18 cellular contexts compared by ENCODE assay signal in genomic region chr10:62354941-62355340, GRCh38. TPM values are rescaled to one million over a fixed set of nuclear protein-coding genes. Genes with fewer than 3 reads are reported as not detected.
DNase-seq lines count a peak whose midpoint lies in the region; ATAC-seq and TF ChIP-seq lines count a peak whose summit lies in the region.
"Had no signal": no experiment of that assay in that cellular context is flagged by ENCODE, and none has a peak within 500 bp of the region (broad histone marks: within the 10 kb centered on the region; RNA-seq: fewer than 3 reads in every experiment).

No MANE protein-coding gene starts in this region.

- no peaks in the 10 kb centered on the region for H3K4me1 Mint-ChIP-seq in CD14-positive monocyte

- no peak for ATAC-seq in HG02798 (IDR thresholded peaks at IDR 0.05; ENCODE audit: poor library complexity, unreplicated experiment)
- no peak for ATAC-seq in HG02973 (IDR thresholded peaks at IDR 0.05; ENCODE audit: unreplicated experiment)
- ATAC-seq: CD8-positive, alpha-beta T cell; GM12878; HCT116 had no signal

- H3K27ac Mint-ChIP-seq in CD14-positive monocyte: no peak overlapping the region
- H3K27ac Mint-ChIP-seq: CD8-positive, alpha-beta T cell had no signal

- intact Hi-C loops in CD14-positive monocyte (cut with micrococcal nuclease): no loop called here

- peaks cover 0 to 4% (median 2%) of the 10 kb centered on the region in 3 donors for H3K27me3 Mint-ChIP-seq in CD14-positive monocyte (ENCODE audit: low read depth in 3 of 3)

- H3K4me3 ChIP-seq in fibroblast of the aortic adventitia (ENCODE audit: low read depth, low read length): no peak overlapping the region
- H3K4me3 ChIP-seq: GM12878 had no signal

- peaks cover 9 to 27% (median 13%) of the 10 kb centered on the region in 7 donors for H3K9me3 Mint-ChIP-seq in CD14-positive monocyte

- no peaks in the 10 kb centered on the region for H3K36me3 Mint-ChIP-seq in CD14-positive monocyte
- H3K36me3 Mint-ChIP-seq: CD8-positive, alpha-beta T cell had no signal

- no peak for TF ChIP-seq CTCF in fibroblast of the aortic adventitia (IDR thresholded peaks at IDR 0.05; ENCODE audit: insufficient read depth, low read length)
- TF ChIP-seq CTCF in CD14-positive monocyte (IDR thresholded peaks at IDR 0.05): no peak

- peak; percentile 47 for DNase-seq in GM04503 (ENCODE audit: low read depth)
- DNase-seq in amniotic epithelial cell (ENCODE audit: low read depth): peak; percentile 30
- peak; percentile 59 for DNase-seq in fibroblast of the aortic adventitia (ENCODE audit: low read depth)
- no peak for DNase-seq in CD14-positive monocyte (ENCODE audit: low spot score)
- DNase-seq in GDM1 (lab: John Stamatoyannopoulos, UW): no peak
- DNase-seq: CD8-positive, alpha-beta T cell; KG1; NCI-H1048; NCI-H1436 treated with DMSO at 0.1 percent for 48 hours; NCI-H2029 treated with DMSO at 0.1 percent for 48 hours; NCI-H2171 treated with DMSO at 0.1 percent for 48 hours; NCI-H774; SHP77; SK-N-SH had no signal

- H3K4me3 Mint-ChIP-seq in CD14-positive monocyte: no peak overlapping the region
- H3K4me3 Mint-ChIP-seq: CD8-positive, alpha-beta T cell had no signal

RNA-seq across cellular contexts. Expression of gene ZNF365, which starts 19.2 kb away (rescaled TPM):
- total RNA-seq in fibroblast of the aortic adventitia (ENCODE audit: low replicate concordance): 0.41 and 7.2 TPM in 2 replicates
- not detected for polyA plus RNA-seq in CD14-positive monocyte
- total RNA-seq: GM12878 had no signal

Comparison
In these comparisons a context has a peak if more than half of its experiments do, and no peak if none do; other contexts are left out.
1. DNase-seq: peak in GM04503 (single experiment), amniotic epithelial cell (single experiment) and fibroblast of the aortic adventitia (single experiment); none in CD14-positive monocyte (single experiment) and GDM1 (single experiment).